ENCODE assay signal across 14 cellular contexts in the genomic region with DNA sequence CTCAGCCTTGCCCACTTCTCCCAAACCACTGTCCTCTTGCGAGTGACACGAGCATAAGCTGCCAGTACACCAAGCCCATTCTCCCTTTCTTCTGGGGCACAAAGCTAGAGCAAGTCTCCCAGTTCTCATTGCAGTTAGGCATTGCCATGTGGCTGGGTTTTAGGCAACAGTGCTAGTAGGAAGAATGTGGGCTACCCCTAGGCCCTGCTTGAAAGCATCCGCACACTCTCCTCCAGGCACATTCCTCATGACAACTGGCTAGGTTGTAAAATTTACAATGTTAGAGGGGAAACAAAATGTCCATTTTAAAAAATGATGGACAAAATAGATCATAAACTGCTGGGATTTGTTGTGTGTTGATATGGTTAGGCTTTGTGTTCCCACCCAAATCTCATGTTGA. TPM values are rescaled to one million over a fixed set of nuclear protein-coding genes. Genes with fewer than 3 reads are reported as not detected.
DNase-seq lines count a peak whose midpoint lies in the region; TF ChIP-seq lines count a peak whose summit lies in the region.
"Had no signal": no experiment of that assay in that cellular context is flagged by ENCODE, and none has a peak within 500 bp of the region (broad histone marks: within the 10 kb centered on the region; RNA-seq: fewer than 3 reads in every experiment).

No MANE protein-coding gene starts in this region.

- DNase-seq in ELF-1 (ENCODE audit: low read depth, low spot score) (peak; percentile 25), nephron progenitor cell (no peak), progenitor cell of endocrine pancreas (ENCODE audit: low spot score, unreplicated experiment) (no peak), inferior parietal cortex (ENCODE audit: extremely low spot score) (no peak), NCI-H446 treated with DMSO at 0.1 percent for 48 hours (lab: John Stamatoyannopoulos, UW) (no peak), SKM-1 treated with dmso at 0.1 percent for 144 hours (lab: John Stamatoyannopoulos, UW; ENCODE audit: unreplicated experiment) (no peak)
- DNase-seq: ACHN; Calu3; CD4-positive, CD25-positive, alpha-beta regulatory T cell; DMS79; GOT3 had no signal

- H3K27me3 Mint-ChIP-seq in nephron progenitor cell (ENCODE audit: low read depth, poor library complexity) = peaks cover 4% of the 10 kb centered on the region
- no peaks in the 10 kb centered on the region for H3K27me3 Mint-ChIP-seq in progenitor cell of endocrine pancreas

- peaks cover 38% of the 10 kb centered on the region for H3K4me1 Mint-ChIP-seq in nephron progenitor cell
- no peaks in the 10 kb centered on the region for H3K4me1 Mint-ChIP-seq in progenitor cell of endocrine pancreas (ENCODE audit: low read depth)

- H3K36me3 Mint-ChIP-seq in nephron progenitor cell (ENCODE audit: low read depth) (peaks cover 48% of the 10 kb centered on the region), progenitor cell of endocrine pancreas (ENCODE audit: insufficient read depth) (peaks cover 5% of the 10 kb centered on the region)
- H3K36me3 Mint-ChIP-seq: CD4-positive, CD25-positive, alpha-beta regulatory T cell had no signal

- H3K4me3 Mint-ChIP-seq in nephron progenitor cell = no peak overlapping the region
- H3K4me3 Mint-ChIP-seq in progenitor cell of endocrine pancreas (ENCODE audit: low read depth) = no peak overlapping the region
- H3K4me3 Mint-ChIP-seq: CD4-positive, CD25-positive, alpha-beta regulatory T cell had no signal

- peak overlapping the region; percentile 33; the same call in 1 of the 2 replicates for H3K27ac ChIP-seq in VCaP
- H3K27ac ChIP-seq: BLaER1 treated with 17β-estradiol and CSF1 and Interleukin-3, amounts not matched to agents 10 nM and 100 nM; HL-60 had no signal

- H3K9me3 Mint-ChIP-seq in nephron progenitor cell (no peaks in the 10 kb centered on the region), progenitor cell of endocrine pancreas (ENCODE audit: low read depth) (no peaks in the 10 kb centered on the region)

- TF ChIP-seq CTCF in VCaP (conservative IDR thresholded peaks at IDR 0.05) = no peak
- TF ChIP-seq CTCF in nephron progenitor cell (IDR thresholded peaks at IDR 0.05) = no peak
- no peak for TF ChIP-seq CTCF in progenitor cell of endocrine pancreas (IDR thresholded peaks at IDR 0.05; ENCODE audit: unreplicated experiment)

- peak overlapping the region; percentile 69 for H3K27ac Mint-ChIP-seq in nephron progenitor cell
- peak overlapping the region; percentile 53 for H3K27ac Mint-ChIP-seq in progenitor cell of endocrine pancreas
- H3K27ac Mint-ChIP-seq: CD4-positive, CD25-positive, alpha-beta regulatory T cell had no signal

RNA-seq across cellular contexts. Expression of a gene that starts 19.7 kb away (rescaled TPM):
- total RNA-seq in progenitor cell of endocrine pancreas = 58.8 and 65.4 TPM in 2 replicates
